Comparison of ENCODE assay signal across 11 cellular contexts in the genomic region with DNA sequence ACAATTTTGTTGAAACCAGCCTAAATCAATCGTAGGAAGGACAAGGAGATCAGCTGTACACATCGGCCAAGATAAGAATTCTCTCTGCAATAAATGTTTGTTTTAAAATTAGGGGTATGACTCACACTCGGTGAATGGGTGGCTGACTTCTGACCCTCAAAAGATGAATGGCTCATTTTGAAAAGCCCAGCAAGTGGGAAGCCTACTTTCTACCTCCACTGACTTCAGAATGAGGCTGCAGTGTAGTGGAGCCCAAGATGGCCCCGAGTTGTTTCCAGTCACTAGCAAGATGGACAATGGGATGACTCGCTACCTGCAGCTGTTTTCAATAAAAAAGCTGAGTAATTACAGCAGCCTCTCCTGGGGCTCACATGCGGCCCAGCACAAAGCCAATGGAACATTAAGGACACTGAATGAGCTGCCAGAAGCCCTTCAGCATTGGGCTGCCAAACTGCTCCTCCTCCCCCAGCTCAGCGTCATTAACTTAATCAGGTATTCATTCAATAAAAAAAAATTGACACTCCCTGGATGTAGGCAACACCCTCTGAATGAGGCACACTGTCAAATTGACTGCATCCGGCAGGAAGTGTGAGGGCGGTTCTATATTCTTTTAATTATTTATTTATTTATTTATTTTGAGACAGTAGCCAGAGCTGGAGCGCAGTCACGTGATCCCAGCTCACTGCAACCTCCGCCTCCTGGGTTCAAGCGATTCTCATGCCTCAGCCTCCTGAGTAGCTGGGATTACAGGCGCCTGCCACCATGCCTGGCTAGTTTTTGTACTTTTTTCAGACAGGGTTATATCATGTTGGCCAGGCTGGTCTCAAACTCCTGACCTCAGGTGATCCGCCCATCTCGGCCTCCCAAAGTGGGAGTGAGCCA.
DNase-seq lines count a peak whose midpoint lies in the region; TF ChIP-seq lines count a peak whose summit lies in the region.
"Had no signal": no experiment of that assay in that cellular context is flagged by ENCODE, and none has a peak within 500 bp of the region (broad histone marks: within the 10 kb centered on the region; RNA-seq: fewer than 3 reads in every experiment).

No MANE protein-coding gene starts in this region.

- H3K27ac ChIP-seq in SJCRH30 (peak overlapping the region; percentile 75), stomach (peak overlapping the region in 3 of 5 donors; percentile 9 to 15 (median 13))
- H3K27ac ChIP-seq: thyroid gland had no signal

- H3K4me1 ChIP-seq in SJCRH30: peaks cover 15% of the 10 kb centered on the region
- H3K4me1 ChIP-seq in stomach: peaks cover 7 to 28% (median 13%) of the 10 kb centered on the region in 4 donors

- H3K27me3 ChIP-seq in SJCRH30 (no peaks in the 10 kb centered on the region), stomach (no peaks in the 10 kb centered on the region)
- H3K27me3 ChIP-seq: thyroid gland had no signal

- no peaks in the 10 kb centered on the region for H3K36me3 ChIP-seq in SJCRH30
- H3K36me3 ChIP-seq in stomach: no peaks in the 10 kb centered on the region
- H3K36me3 ChIP-seq: thyroid gland had no signal

- H3K9me3 ChIP-seq in SJCRH30 (replicated peaks) (no peaks in the 10 kb centered on the region), stomach (no peaks in the 10 kb centered on the region)
- H3K9me3 ChIP-seq: thyroid gland had no signal

- TF ChIP-seq CTCF in foreskin fibroblast (IDR thresholded peaks at IDR 0.05; ENCODE audit: low read depth, low read length) (no peak), stomach (IDR thresholded peaks at IDR 0.05) (no peak)

- DNase-seq in HK-2 (ENCODE audit: unreplicated experiment) (peak; percentile 35), SJCRH30 (peak; percentile 69 to 73), foreskin fibroblast (peak; percentile 96), stomach (no peak), putamen (ENCODE audit: low spot score) (no peak), T-helper 2 cell (no peak)
- no peak for DNase-seq in stimulated activated naive CD4-positive, alpha-beta T cell treated with Interleukin-2 at 50 U/mL for 16 hours (lab: John Stamatoyannopoulos, UW)
- DNase-seq in NK-92 treated with Interleukin-12 subunit alpha and Interleukin-12 subunit beta, amount 100 ng/mL, for 24 hours (lab: John Stamatoyannopoulos, UW): no peak
- DNase-seq: activated naive CD8-positive, alpha-beta T cell treated with anti-CD3 and anti-CD28 coated beads, Interleukin-2, amount 10 ng/mL, durations not matched to agents 7 days and 5 days; naive B cell; thyroid gland had no signal

- 68 to 76% (median 73%) methylated on average over 15 to 16 of the region's 16 CpGs for WGBS in stomach, 5 donors

- TF ChIP-seq EP300 in stomach (IDR thresholded peaks at IDR 0.05): no peak

- no peak for TF ChIP-seq POLR2A in stomach (IDR thresholded peaks at IDR 0.05)

- H3K4me3 ChIP-seq in SJCRH30 (no peak overlapping the region), foreskin fibroblast (ENCODE audit: low read depth in 1 of 2, low read length in 2 of 2) (no peak overlapping the region), stomach (no peak overlapping the region)
- H3K4me3 ChIP-seq: thyroid gland had no signal

- intact Hi-C loops in stomach (cut with DNase I; ENCODE audit: low total_unique reads): no loop called here

Comparison
In these comparisons a context has a peak if more than half of its experiments do, and no peak if none do; other contexts are left out.
1. DNase-seq: peak in HK-2 (single experiment), SJCRH30 (2 of 2) and foreskin fibroblast (2 of 2); none in stomach (single experiment), putamen (single experiment), stimulated activated naive CD4-positive, alpha-beta T cell treated with Interleukin-2 at 50 U/mL for 16 hours (single experiment), NK-92 treated with Interleukin-12 subunit alpha and Interleukin-12 subunit beta, amount 100 ng/mL, for 24 hours (single experiment) and T-helper 2 cell (0 of 5).